1 cellular context compared by ENCODE assay signal in genomic region chr19:48815870-48816501, GRCh38.
A peak's percentile ranks its signal among the peaks of the same experiment; 100 is the strongest.
TF ChIP-seq lines count a peak whose summit lies in the region.

No MANE protein-coding gene starts in this region.

TF ChIP-seq in HepG2, 621 proteins besides CTCF, POLR2A, EP300 and RAD21 (continued from another document and continues in another):
- TF ChIP-seq ZNF710 (CRISPR knock-in tag; IDR thresholded peaks at IDR 0.05; ENCODE audit: borderline replicate concordance) (no peak), ZBTB14 (CRISPR knock-in tag; IDR thresholded peaks at IDR 0.05) (no peak), DRAP1 (CRISPR knock-in tag; IDR thresholded peaks at IDR 0.05) (peak; percentile 17; the same call in 1 of the 2 replicates), EEA1 (CRISPR knock-in tag; IDR thresholded peaks at IDR 0.05; ENCODE audit: borderline replicate concordance) (no peak), ZNF512B (CRISPR knock-in tag; IDR thresholded peaks at IDR 0.05; ENCODE audit: borderline replicate concordance) (no peak), ZNF567 (CRISPR knock-in tag; IDR thresholded peaks at IDR 0.05; ENCODE audit: borderline replicate concordance) (no peak), CEBPG (CRISPR knock-in tag; IDR thresholded peaks at IDR 0.05) (0 out of 2 replicates have a peak, but pooled peaks have one; percentile 28), HMG20A (CRISPR knock-in tag; IDR thresholded peaks at IDR 0.05; ENCODE audit: borderline replicate concordance) (peak; percentile 35; the same call in 1 of the 2 replicates), ZNF572 (CRISPR knock-in tag; IDR thresholded peaks at IDR 0.05) (no peak), FOXA3 (CRISPR knock-in tag; IDR thresholded peaks at IDR 0.05) (0 out of 2 replicates have a peak, but pooled peaks have one; percentile 10), ZNF724P (CRISPR knock-in tag; IDR thresholded peaks at IDR 0.05; ENCODE audit: borderline replicate concordance) (no peak), ZNF264 (CRISPR knock-in tag; IDR thresholded peaks at IDR 0.05) (no peak), ZBTB34 (CRISPR knock-in tag; IDR thresholded peaks at IDR 0.05) (no peak), SP2 (CRISPR knock-in tag; IDR thresholded peaks at IDR 0.05) (no peak), FOSL2 (CRISPR knock-in tag; IDR thresholded peaks at IDR 0.05) (0 out of 2 replicates have a peak, but pooled peaks have one; percentile 13), KLF6 (CRISPR knock-in tag; IDR thresholded peaks at IDR 0.05) (no peak), NFAT5 (CRISPR knock-in tag; IDR thresholded peaks at IDR 0.05) (no peak), DZIP1 (CRISPR knock-in tag; IDR thresholded peaks at IDR 0.05) (no peak), ETV5 (CRISPR knock-in tag; IDR thresholded peaks at IDR 0.05; ENCODE audit: borderline replicate concordance) (no peak), ZNF30 (CRISPR knock-in tag; IDR thresholded peaks at IDR 0.05) (no peak), ZBTB10 (CRISPR knock-in tag; IDR thresholded peaks at IDR 0.05; ENCODE audit: borderline replicate concordance) (no peak), HOXA7 (CRISPR knock-in tag; IDR thresholded peaks at IDR 0.05) (no peak), DR1 (CRISPR knock-in tag; IDR thresholded peaks at IDR 0.05) (no peak), SP5 (CRISPR knock-in tag; IDR thresholded peaks at IDR 0.05; ENCODE audit: borderline replicate concordance, low read depth) (no peak), PRDM15 (CRISPR knock-in tag; IDR thresholded peaks at IDR 0.05) (no peak), ZNF292 (CRISPR knock-in tag; IDR thresholded peaks at IDR 0.05; ENCODE audit: borderline replicate concordance, low read depth) (no peak), SOX13 (IDR thresholded peaks at IDR 0.05) (no peak), SOX13 (CRISPR knock-in tag; conservative IDR thresholded peaks at IDR 0.05 in 1 of 2, IDR thresholded peaks at IDR 0.05 in 1 of 2) (peak in 1 of 2 experiments; percentile 23; a peak in 1 of 4 replicates)
